27 cellular contexts compared by ENCODE assay signal in genomic region chr2:202400937-202401336, GRCh38.
"Had no signal": no experiment of that assay in that cellular context is flagged by ENCODE, and none has a peak within 500 bp of the region (broad histone marks: within the 10 kb centered on the region; RNA-seq: fewer than 3 reads in every experiment).

No MANE protein-coding gene starts in this region.

- DNase-seq: activated CD4-positive, alpha-beta T cell treated with anti-CD3 and anti-CD28 coated beads, Interleukin-2, amount 10 ng/mL, durations not matched to agents 7 days and 5 days; activated CD4-positive, CD25-positive, alpha-beta regulatory T cell treated with anti-CD3 and anti-CD28 coated beads, Interleukin-2, amount 50 U/mL, for 72 hours; activated naive CD4-positive, alpha-beta T cell treated with Interleukin-2 at 50 U/mL for 16 hours; activated naive CD8-positive, alpha-beta T cell treated with anti-CD3 and anti-CD28 coated beads for 36 hours; activated T-cell treated with anti-CD3 and anti-CD28 coated beads, Interleukin-2, amount 50 U/mL, for 24 hours; effector memory CD4-positive, alpha-beta T cell; esophagus squamous epithelium; heart left ventricle; kidney; lower lobe of right lung; naive thymus-derived CD4-positive, alpha-beta T cell; retina; sigmoid colon; stimulated activated CD4-positive, alpha-beta T cell treated with anti-CD3 and anti-CD28 coated beads, Interleukin-2, amount 100 ng/mL, for 48 hours; stimulated activated CD8-positive, alpha-beta memory T cell treated with anti-CD3 and anti-CD28 coated beads, Interleukin-4, amount 100 ng/mL, for 48 hours; stimulated activated naive B cell treated with anti-CD40 and anti-IgM and Interleukin-4, amounts not matched to agents 10 μg/mL and 1 μg/mL and 100 μg/mL, for 72 hours; T-cell; transverse colon had no signal

- H3K4me1 ChIP-seq: breast epithelium, esophagus squamous epithelium, transverse colon had no signal

- H3K27ac Mint-ChIP-seq: activated CD4-positive, alpha-beta T cell treated with anti-CD3 and anti-CD28 coated beads, Interleukin-2, amount 10 ng/mL, durations not matched to agents 7 days and 5 days; activated naive CD8-positive, alpha-beta T cell treated with anti-CD3 and anti-CD28 coated beads for 36 hours; activated T-cell treated with anti-CD3 and anti-CD28 coated beads, Interleukin-2, amount 50 U/mL, for 24 hours; activated T-helper 2 cell treated with anti-CD3 and anti-CD28 coated beads, Interferon-gamma antibody, Interleukin-2, Interleukin-4, amounts not matched to agents 10 μg/mL and 5 μg/mL and 100 μg/mL, durations not matched to agents 14 hours and 24 hours and 36 hours; neural progenitor cell; stimulated activated naive B cell treated with anti-CD40 and anti-IgM and Interleukin-4, amounts not matched to agents 10 μg/mL and 1 μg/mL and 100 μg/mL, for 72 hours; T-cell; T-helper 2 cell treated with Interferon-gamma antibody and Interleukin-4, amounts not matched to agents 5 μg/mL and 100 μg/mL, for 36 hours had no signal

- H3K27me3 ChIP-seq: breast epithelium, esophagus squamous epithelium, gastroesophageal sphincter, heart left ventricle, neural progenitor cell, sigmoid colon, transverse colon had no signal

- H3K36me3 ChIP-seq: breast epithelium, gastroesophageal sphincter, heart left ventricle, neural progenitor cell, sigmoid colon, transverse colon had no signal

- H3K4me3 Mint-ChIP-seq: activated CD4-positive, alpha-beta T cell treated with anti-CD3 and anti-CD28 coated beads, Interleukin-2, amount 10 ng/mL, durations not matched to agents 7 days and 5 days; activated naive CD8-positive, alpha-beta T cell treated with anti-CD3 and anti-CD28 coated beads for 36 hours; activated T-cell treated with anti-CD3 and anti-CD28 coated beads, Interleukin-2, amount 50 U/mL, for 24 hours; central memory CD8-positive, alpha-beta T cell; naive thymus-derived CD4-positive, alpha-beta T cell; neural progenitor cell; stimulated activated naive B cell treated with anti-CD40 and anti-IgM and Interleukin-4, amounts not matched to agents 10 μg/mL and 1 μg/mL and 100 μg/mL, for 72 hours; T-cell; T-helper 2 cell treated with Interferon-gamma antibody and Interleukin-4, amounts not matched to agents 5 μg/mL and 100 μg/mL, for 36 hours had no signal

- H2AFZ ChIP-seq: neural progenitor cell had no signal

- ATAC-seq: gastroesophageal sphincter; heart left ventricle; lower lobe of right lung; naive thymus-derived CD4-positive, alpha-beta T cell; stimulated activated naive B cell treated with anti-CD40 and anti-IgM and Interleukin-4, amounts not matched to agents 10 μg/mL and 1 μg/mL and 100 μg/mL, for 72 hours; T-cell had no signal

- H3K4me1 Mint-ChIP-seq: activated CD4-positive, alpha-beta T cell treated with anti-CD3 and anti-CD28 coated beads, Interleukin-2, amount 10 ng/mL, durations not matched to agents 7 days and 5 days; neural progenitor cell had no signal

- H3K4me3 ChIP-seq: breast epithelium, esophagus squamous epithelium, gastroesophageal sphincter, heart left ventricle, lower lobe of right lung, neural progenitor cell, sigmoid colon, transverse colon had no signal

- H3K9me3 Mint-ChIP-seq: activated CD4-positive, alpha-beta T cell treated with anti-CD3 and anti-CD28 coated beads, Interleukin-2, amount 10 ng/mL, durations not matched to agents 7 days and 5 days; activated naive CD8-positive, alpha-beta T cell treated with anti-CD3 and anti-CD28 coated beads for 36 hours; activated T-cell treated with anti-CD3 and anti-CD28 coated beads, Interleukin-2, amount 50 U/mL, for 24 hours; activated T-helper 2 cell treated with anti-CD3 and anti-CD28 coated beads, Interferon-gamma antibody, Interleukin-2, Interleukin-4, amounts not matched to agents 10 μg/mL and 5 μg/mL and 100 μg/mL, durations not matched to agents 14 hours and 24 hours and 36 hours; central memory CD8-positive, alpha-beta T cell; naive thymus-derived CD4-positive, alpha-beta T cell; neural progenitor cell; stimulated activated naive B cell treated with anti-CD40 and anti-IgM and Interleukin-4, amounts not matched to agents 10 μg/mL and 1 μg/mL and 100 μg/mL, for 72 hours; T-cell; T-helper 2 cell treated with Interferon-gamma antibody and Interleukin-4, amounts not matched to agents 5 μg/mL and 100 μg/mL, for 36 hours had no signal

- H3K27ac ChIP-seq: breast epithelium, esophagus squamous epithelium, gastroesophageal sphincter, heart left ventricle, lower lobe of right lung, neural progenitor cell, sigmoid colon, transverse colon, VCaP had no signal

- H3K36me3 Mint-ChIP-seq: activated naive CD8-positive, alpha-beta T cell treated with anti-CD3 and anti-CD28 coated beads for 36 hours; stimulated activated naive B cell treated with anti-CD40 and anti-IgM and Interleukin-4, amounts not matched to agents 10 μg/mL and 1 μg/mL and 100 μg/mL, for 72 hours had no signal

- H3K4me2 ChIP-seq: neural progenitor cell had no signal

- FAIRE-seq: astrocyte, endothelial cell of umbilical vein had no signal

- H3K27me3 Mint-ChIP-seq: activated CD4-positive, alpha-beta T cell treated with anti-CD3 and anti-CD28 coated beads, Interleukin-2, amount 10 ng/mL, durations not matched to agents 7 days and 5 days; activated naive CD8-positive, alpha-beta T cell treated with anti-CD3 and anti-CD28 coated beads for 36 hours; activated T-cell treated with anti-CD3 and anti-CD28 coated beads, Interleukin-2, amount 50 U/mL, for 24 hours; central memory CD8-positive, alpha-beta T cell; naive thymus-derived CD4-positive, alpha-beta T cell; stimulated activated naive B cell treated with anti-CD40 and anti-IgM and Interleukin-4, amounts not matched to agents 10 μg/mL and 1 μg/mL and 100 μg/mL, for 72 hours; T-cell had no signal
